Comparison of ENCODE assay signal across 12 cellular contexts in genomic region chr17:11240041-11240801, GRCh38. TPM values are rescaled to one million over a fixed set of nuclear protein-coding genes. Genes with fewer than 3 reads are reported as not detected.
A peak's percentile ranks its signal among the peaks of the same experiment; 100 is the strongest.
DNase-seq lines count a peak whose midpoint lies in the region; ATAC-seq and TF ChIP-seq lines count a peak whose summit lies in the region.
"Had no signal": no experiment of that assay in that cellular context is flagged by ENCODE, and none has a peak within 500 bp of the region (broad histone marks: within the 10 kb centered on the region; RNA-seq: fewer than 3 reads in every experiment).

No MANE protein-coding gene starts in this region.

- DNase-seq in AG20443 (ENCODE audit: low spot score) (peak; percentile 33), ascending aorta (ENCODE audit: low spot score in 2 of 2) (no peak), progenitor cell of endocrine pancreas (ENCODE audit: low spot score, unreplicated experiment) (peak; percentile 28), RWPE1 (ENCODE audit: low spot score) (no peak), globus pallidus (ENCODE audit: low spot score) (no peak)
- no peak for DNase-seq in effector memory CD4-positive, alpha-beta T cell
- DNase-seq: activated gamma-delta T cell; BE2C; effector CD8-positive, alpha-beta T cell had no signal

- H3K4me1 ChIP-seq in ascending aorta (no peaks in the 10 kb centered on the region), iPS-20b (ENCODE audit: insufficient read depth, low read length) (peaks cover 17% of the 10 kb centered on the region; the same call in 1 of the 2 replicates)
- no peaks in the 10 kb centered on the region for H3K4me1 ChIP-seq in effector memory CD4-positive, alpha-beta T cell (ENCODE audit: control insufficient read depth, insufficient read depth, low read length, poor library complexity, severe bottlenecking)
- H3K4me1 ChIP-seq: BE2C had no signal

- H3K4me3 Mint-ChIP-seq in progenitor cell of endocrine pancreas (ENCODE audit: low read depth) = peak overlapping the region; percentile 56

- H3K27ac Mint-ChIP-seq in progenitor cell of endocrine pancreas = no peak overlapping the region

- no peaks in the 10 kb centered on the region for H3K36me3 Mint-ChIP-seq in progenitor cell of endocrine pancreas (ENCODE audit: insufficient read depth)

- H3K27ac ChIP-seq in ascending aorta (no peak overlapping the region), iPS-20b (ENCODE audit: low read length) (no peak overlapping the region), RWPE1 (no peak overlapping the region)
- H3K27ac ChIP-seq in effector memory CD4-positive, alpha-beta T cell (ENCODE audit: insufficient read depth, low read length, poor library complexity, severe bottlenecking) = no peak overlapping the region

- no peaks in the 10 kb centered on the region for H3K4me1 Mint-ChIP-seq in progenitor cell of endocrine pancreas (ENCODE audit: low read depth)

- H3K36me3 ChIP-seq in ascending aorta (no peaks in the 10 kb centered on the region), iPS-20b (ENCODE audit: insufficient read depth, low read depth, low read length) (no peaks in the 10 kb centered on the region)
- H3K36me3 ChIP-seq in effector memory CD4-positive, alpha-beta T cell (ENCODE audit: control insufficient read depth, insufficient read depth, low read length) = no peaks in the 10 kb centered on the region
- H3K36me3 ChIP-seq: BE2C had no signal

- CTCF ChIA-PET in RWPE1 (lab: Yijun Ruan, JAX) = no interaction called here

- POLR2A ChIA-PET in RWPE1 (lab: Yijun Ruan, JAX; ENCODE audit: low non-redundant PET) = no interaction called here

- no peaks in the 10 kb centered on the region for H3K9me3 ChIP-seq in ascending aorta
- no peaks in the 10 kb centered on the region for H3K9me3 ChIP-seq in iPS-20b (ENCODE audit: insufficient read depth, low read depth, low read length)
- H3K9me3 ChIP-seq in effector memory CD4-positive, alpha-beta T cell (ENCODE audit: control insufficient read depth, low read length) = no peaks in the 10 kb centered on the region
- H3K9me3 ChIP-seq: BE2C had no signal

- intact Hi-C loops in ascending aorta (cut with DNase I) = no loop called here

- H3K27me3 ChIP-seq in ascending aorta (no peaks in the 10 kb centered on the region), iPS-20b (ENCODE audit: insufficient read depth, low read length) (peaks cover 73% of the 10 kb centered on the region)
- no peaks in the 10 kb centered on the region for H3K27me3 ChIP-seq in effector memory CD4-positive, alpha-beta T cell (replicated peaks; ENCODE audit: control insufficient read depth, insufficient read depth, low read length, poor library complexity, severe bottlenecking)
- H3K27me3 ChIP-seq: BE2C had no signal

- H3K9me3 Mint-ChIP-seq in progenitor cell of endocrine pancreas (ENCODE audit: low read depth) = no peaks in the 10 kb centered on the region

- H3K9ac ChIP-seq in iPS-20b (ENCODE audit: low read depth, low read length) = no peak overlapping the region

- no peak for ATAC-seq in GM18870 (IDR thresholded peaks at IDR 0.05; ENCODE audit: unreplicated experiment)

- TF ChIP-seq CTCF in ascending aorta (IDR thresholded peaks at IDR 0.05) (no peak), progenitor cell of endocrine pancreas (IDR thresholded peaks at IDR 0.05; ENCODE audit: unreplicated experiment) (no peak), RWPE1 (conservative IDR thresholded peaks at IDR 0.05; ENCODE audit: low read depth) (no peak)

- H3K27me3 Mint-ChIP-seq in progenitor cell of endocrine pancreas = peaks cover 80% of the 10 kb centered on the region

- peak overlapping the region; percentile 40 to 44 for H3K4me3 ChIP-seq in ascending aorta
- peak overlapping the region; percentile 67 for H3K4me3 ChIP-seq in iPS-20b (ENCODE audit: low read length)
- no peak overlapping the region for H3K4me3 ChIP-seq in effector memory CD4-positive, alpha-beta T cell (ENCODE audit: insufficient read depth, low read depth, low read length, poor library complexity, severe bottlenecking)

RNA-seq across cellular contexts. Expression of gene SHISA6, which starts 0.8 kb away (rescaled TPM):
- 0.11 TPM for total RNA-seq in ascending aorta
- total RNA-seq in progenitor cell of endocrine pancreas = 1.0 and 1.2 TPM in 2 replicates
- total RNA-seq: lung microvascular endothelial cell had no signal

Comparison
In these comparisons a context has a peak if more than half of its experiments do, and no peak if none do; other contexts are left out.
1. DNase-seq: peak in AG20443 (single experiment) and progenitor cell of endocrine pancreas (single experiment); none in ascending aorta (0 of 2), RWPE1 (single experiment), globus pallidus (single experiment) and effector memory CD4-positive, alpha-beta T cell (0 of 3).